Comparison of ENCODE assay signal across 8 cellular contexts in genomic region chr2:64859208-64860161, GRCh38.
DNase-seq lines count a peak whose midpoint lies in the region; TF ChIP-seq lines count a peak whose summit lies in the region.

No MANE protein-coding gene starts in this region.

- H4K20me1 ChIP-seq in KMS-11 (ENCODE audit: insufficient read depth) = no peaks in the 10 kb centered on the region

- POLR2A ChIA-PET in AG04449 (lab: Yijun Ruan, JAX) = interaction anchor here (0.7 to 2.3 kb wide), 12 partner anchors 9 to 265 kb away, joined by 3 to 35 read pairs (median 4); partner anchors contain the start of gene SERTAD2
- POLR2A ChIA-PET in activated CD4-positive, alpha-beta memory T cell treated with anti-CD3 and anti-CD28 coated beads for 36 hours (lab: Charles Lee) = no interaction called here

- H3K27ac ChIP-seq in KMS-11 = no peak overlapping the region

- in situ Hi-C loops in GM13976 (cut with MboI; ENCODE audit: low sequenced_read_pairs, unreplicated experiment) = loop anchor here (5.0 to 25.0 kb wide), 3 partner anchors 217 to 522 kb away; no protein-coding TSS in a partner anchor

- peak overlapping the region; percentile 42 for H3K4me3 ChIP-seq in AG04449 (ENCODE audit: low read depth, low read length)
- H3K4me3 ChIP-seq in KMS-11 (IDR thresholded peaks at IDR 0.05; ENCODE audit: insufficient read depth, low read depth, low read length) = no peak overlapping the region
- H3K4me3 ChIP-seq in fibroblast of mammary gland (ENCODE audit: control insufficient read depth, low read depth, low read length) = no peak overlapping the region

- H3K79me2 ChIP-seq in KMS-11 (ENCODE audit: insufficient read depth, low read depth) = no peaks in the 10 kb centered on the region

- CTCF ChIA-PET in AG04449 (lab: Yijun Ruan, JAX) = interaction anchor here (0.7 to 6.1 kb wide), 15 partner anchors 8 to 278 kb away, joined by 3 to 37 read pairs (median 4); partner anchors contain the start of gene SERTAD2
- CTCF ChIA-PET in activated CD4-positive, alpha-beta memory T cell treated with anti-CD3 and anti-CD28 coated beads for 36 hours (lab: Charles Lee) = interaction anchor here (1.2 to 1.4 kb wide), 3 partner anchors 9 to 213 kb away, joined by 3 to 4 read pairs (median 4); no protein-coding TSS in a partner anchor

- H3K27me3 ChIP-seq in KMS-11 (ENCODE audit: insufficient read depth, low read depth) = no peaks in the 10 kb centered on the region

- H3K4me3 Mint-ChIP-seq in activated CD4-positive, alpha-beta memory T cell treated with anti-CD3 and anti-CD28 coated beads for 36 hours = no peak overlapping the region

- peaks cover 7% of the 10 kb centered on the region for H3K27me3 Mint-ChIP-seq in activated CD4-positive, alpha-beta memory T cell treated with anti-CD3 and anti-CD28 coated beads for 36 hours

- peak overlapping the region; percentile 40; the same call in 1 of the 2 replicates for H3K9ac ChIP-seq in KMS-11

- peak overlapping the region; percentile 87 for H3K4me2 ChIP-seq in KMS-11

- peak overlapping the region; percentile 80 for H2AFZ ChIP-seq in KMS-11 (ENCODE audit: low read depth)

- H3K27ac Mint-ChIP-seq in activated CD4-positive, alpha-beta memory T cell treated with anti-CD3 and anti-CD28 coated beads for 36 hours = no peak overlapping the region

- TF ChIP-seq CTCF in AG04449 (IDR thresholded peaks at IDR 0.05; ENCODE audit: insufficient read depth, low read length, missing control alignments) = no peak
- TF ChIP-seq CTCF in GM13976 (IDR thresholded peaks at IDR 0.05; ENCODE audit: borderline replicate concordance, control extremely low read depth, extremely low read depth, insufficient read depth, missing control alignments) = no peak
- TF ChIP-seq CTCF in KMS-11 (conservative IDR thresholded peaks at IDR 0.05; ENCODE audit: low read depth, low read length) = no peak
- TF ChIP-seq CTCF in fibroblast of mammary gland (conservative IDR thresholded peaks at IDR 0.05; ENCODE audit: control insufficient read depth, insufficient read depth, low read depth, low read length) = no peak

- H3K4me1 ChIP-seq in KMS-11 (ENCODE audit: low read depth, poor library complexity, severe bottlenecking) = peaks cover 41% of the 10 kb centered on the region

- H3K9me3 Mint-ChIP-seq in activated CD4-positive, alpha-beta memory T cell treated with anti-CD3 and anti-CD28 coated beads for 36 hours = no peaks in the 10 kb centered on the region

- H3K36me3 ChIP-seq in KMS-11 (ENCODE audit: insufficient read depth) = no peaks in the 10 kb centered on the region

- no peaks in the 10 kb centered on the region for H3K36me3 Mint-ChIP-seq in activated CD4-positive, alpha-beta memory T cell treated with anti-CD3 and anti-CD28 coated beads for 36 hours

- intact Hi-C loops in activated CD4-positive, alpha-beta memory T cell treated with anti-CD3 and anti-CD28 coated beads for 36 hours (cut with micrococcal nuclease) = loop anchor here (5.0 kb wide), 2 partner anchors 92 to 107 kb away; no protein-coding TSS in a partner anchor

- DNase-seq in AG04449 (ENCODE audit: low read depth, low spot score) (peak; percentile 80), GM13976 (ENCODE audit: low spot score) (peak; percentile 89), SW480 (ENCODE audit: low spot score) (peak; percentile 86), fibroblast of mammary gland (ENCODE audit: low read depth) (peak; percentile 94), myocyte (ENCODE audit: low read depth) (peak; percentile 99), cerebellar nuclear complex (lab: John Stamatoyannopoulos, UW) (no peak)
- DNase-seq in activated CD4-positive, alpha-beta memory T cell treated with anti-CD3 and anti-CD28 coated beads for 36 hours = no peak

- H3K4me1 Mint-ChIP-seq in activated CD4-positive, alpha-beta memory T cell treated with anti-CD3 and anti-CD28 coated beads for 36 hours (ENCODE audit: low read depth) = peaks cover 5% of the 10 kb centered on the region

Comparison
In these comparisons a context has a peak if more than half of its experiments do, and no peak if none do; other contexts are left out.
1. DNase-seq: peak in AG04449 (single experiment), GM13976 (single experiment), SW480 (single experiment), fibroblast of mammary gland (single experiment) and myocyte (single experiment); none in activated CD4-positive, alpha-beta memory T cell treated with anti-CD3 and anti-CD28 coated beads for 36 hours (single experiment) and cerebellar nuclear complex (0 of 2).